Comparison of ENCODE assay signal across 24 cellular contexts in genomic region chr15:52445954-52446353, GRCh38.
"Had no signal": no experiment of that assay in that cellular context is flagged by ENCODE, and none has a peak within 500 bp of the region (broad histone marks: within the 10 kb centered on the region; RNA-seq: fewer than 3 reads in every experiment).

No MANE protein-coding gene starts in this region.

- H3K27ac ChIP-seq: esophagus muscularis mucosa, ovary, spleen, testis, WERI-Rb-1 had no signal

- H3K27me3 ChIP-seq: esophagus muscularis mucosa, ovary, spleen, testis had no signal

- H3K36me3 ChIP-seq: esophagus muscularis mucosa, ovary, spleen, WERI-Rb-1 had no signal

- H3K4me1 ChIP-seq: testis had no signal

- H3K9me3 ChIP-seq: esophagus muscularis mucosa, ovary, spleen, testis had no signal

- DNase-seq: activated CD4-positive, alpha-beta memory T cell treated with anti-CD3 and anti-CD28 coated beads for 36 hours; activated CD4-positive, alpha-beta T cell treated with anti-CD3 and anti-CD28 coated beads, Interleukin-2, amount 10 ng/mL, durations not matched to agents 24 days and 14 days; activated CD4-positive, CD25-positive, alpha-beta regulatory T cell treated with anti-CD3 and anti-CD28 coated beads, Interleukin-2, amount 50 U/mL, for 72 hours; activated CD8-positive, alpha-beta memory T cell treated with anti-CD3 and anti-CD28 coated beads, Interleukin-2, amount 50 U/mL, for 48 hours; activated gamma-delta T cell treated with Interleukin-2 at 50 U/mL for 16 hours; activated naive CD4-positive, alpha-beta T cell treated with anti-CD3 and anti-CD28 coated beads, Interleukin-2, amount 50 U/mL, for 16 hours; activated T-cell treated with anti-CD3 and anti-CD28 coated beads, Interleukin-2, amount 50 U/mL, for 24 hours; amniotic stem cell; central memory CD4-positive, alpha-beta T cell; effector CD4-positive, alpha-beta T cell; foreskin melanocyte; islet precursor cell; naive B cell; nephron progenitor cell; ovary; retina; spleen; stimulated activated naive CD4-positive, alpha-beta T cell; SW 1271; T1000; trophoblast cell; WERI-Rb-1 had no signal

- H3K4me3 ChIP-seq: esophagus muscularis mucosa, ovary, spleen, testis had no signal
